In the genomic region with DNA sequence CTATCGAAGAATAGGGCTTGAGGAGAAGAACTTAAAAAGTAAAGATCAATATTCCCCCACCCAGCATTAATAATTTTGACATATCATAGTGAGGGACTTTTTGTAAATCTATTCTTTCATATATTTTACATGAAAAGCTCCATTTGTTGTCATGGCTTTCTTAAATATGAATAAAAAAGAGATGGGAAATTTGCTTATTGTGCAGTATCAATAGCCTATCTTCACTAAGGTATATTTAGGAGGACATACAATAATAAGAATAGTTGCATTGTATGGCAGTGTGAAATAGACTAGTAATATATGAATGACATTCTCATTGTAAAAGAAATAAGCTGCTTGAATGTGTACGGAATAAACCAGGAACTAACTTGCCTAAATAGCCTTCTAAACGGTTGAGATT, we compare ENCODE assay signal across 22 cellular contexts.
"Had no signal": no experiment of that assay in that cellular context is flagged by ENCODE, and none has a peak within 500 bp of the region (broad histone marks: within the 10 kb centered on the region; RNA-seq: fewer than 3 reads in every experiment).

No MANE protein-coding gene starts in this region.

- H3K27me3 Mint-ChIP-seq: activated CD4-positive, alpha-beta memory T cell treated with anti-CD3 and anti-CD28 coated beads for 36 hours; activated CD8-positive, alpha-beta memory T cell treated with anti-CD3 and anti-CD28 coated beads, Interleukin-2, amount 10 ng/mL, durations not matched to agents 7 days and 5 days; activated naive CD8-positive, alpha-beta T cell treated with anti-CD3 and anti-CD28 coated beads, Interleukin-2, amount 50 U/mL, for 24 hours; naive thymus-derived CD8-positive, alpha-beta T cell had no signal

- DNase-seq: activated CD4-positive, alpha-beta memory T cell treated with anti-CD3 and anti-CD28 coated beads for 36 hours; activated CD4-positive, alpha-beta T cell treated with anti-CD3 and anti-CD28 coated beads for 1 hour; activated CD8-positive, alpha-beta memory T cell treated with anti-CD3 and anti-CD28 coated beads, Interleukin-2, amount 10 ng/mL, durations not matched to agents 7 days and 5 days; activated naive CD4-positive, alpha-beta T cell treated with anti-CD3 and anti-CD28 coated beads for 36 hours; activated naive CD8-positive, alpha-beta T cell treated with anti-CD3 and anti-CD28 coated beads, Interleukin-2, amount 50 U/mL, for 24 hours; activated T-cell treated with anti-CD3 and anti-CD28 coated beads, Interleukin-2, amount 50 U/mL, for 1 hour; aorta; effector memory CD8-positive, alpha-beta T cell; head of caudate nucleus; left lung; mesenchymal stem cell; naive thymus-derived CD8-positive, alpha-beta T cell; stimulated activated CD4-positive, alpha-beta T cell treated with anti-CD3 and anti-CD28 coated beads, Interleukin-15, amount 100 ng/mL, for 24 hours; stimulated activated CD4-positive, alpha-beta T cell treated with anti-CD3 and anti-CD28 coated beads, Interleukin-4, amount 100 ng/mL, for 24 hours; stimulated activated naive CD4-positive, alpha-beta T cell treated with Interleukin-2 at 50 U/mL for 16 hours; substantia nigra; T-helper 9 cell had no signal

- H3K9me3 Mint-ChIP-seq: activated CD4-positive, alpha-beta memory T cell treated with anti-CD3 and anti-CD28 coated beads for 36 hours; activated naive CD4-positive, alpha-beta T cell treated with anti-CD3 and anti-CD28 coated beads for 36 hours; activated naive CD8-positive, alpha-beta T cell treated with anti-CD3 and anti-CD28 coated beads, Interleukin-2, amount 50 U/mL, for 24 hours; activated T-helper 2 cell treated with anti-CD3 and anti-CD28 coated beads, Interferon-gamma antibody, Interleukin-2, Interleukin-4, amounts not matched to agents 10 μg/mL and 5 μg/mL and 100 μg/mL, durations not matched to agents 14 hours and 24 hours and 36 hours; dendritic cell treated with granulocyte-macrophage colony-stimulating factor and Interleukin-4, amounts not matched to agents 40 ng/mL and 50 ng/mL, for 4 days; effector memory CD8-positive, alpha-beta T cell; naive thymus-derived CD8-positive, alpha-beta T cell had no signal

- H3K27ac ChIP-seq: left lung, neutrophil, tibial nerve, vagina had no signal

- H3K4me3 Mint-ChIP-seq: activated CD4-positive, alpha-beta memory T cell treated with anti-CD3 and anti-CD28 coated beads for 36 hours; activated CD8-positive, alpha-beta memory T cell treated with anti-CD3 and anti-CD28 coated beads, Interleukin-2, amount 10 ng/mL, durations not matched to agents 7 days and 5 days; activated naive CD4-positive, alpha-beta T cell treated with anti-CD3 and anti-CD28 coated beads for 36 hours; activated naive CD8-positive, alpha-beta T cell treated with anti-CD3 and anti-CD28 coated beads, Interleukin-2, amount 50 U/mL, for 24 hours; dendritic cell treated with granulocyte-macrophage colony-stimulating factor and Interleukin-4, amounts not matched to agents 40 ng/mL and 50 ng/mL, for 4 days; effector memory CD8-positive, alpha-beta T cell had no signal

- H3K36me3 Mint-ChIP-seq: activated CD4-positive, alpha-beta memory T cell treated with anti-CD3 and anti-CD28 coated beads for 36 hours; activated CD8-positive, alpha-beta memory T cell treated with anti-CD3 and anti-CD28 coated beads, Interleukin-2, amount 10 ng/mL, durations not matched to agents 7 days and 5 days; naive thymus-derived CD8-positive, alpha-beta T cell had no signal

- H3K4me3 ChIP-seq: left lung, tibial nerve, vagina had no signal

- ATAC-seq: activated CD8-positive, alpha-beta memory T cell treated with anti-CD3 and anti-CD28 coated beads, Interleukin-2, amount 10 ng/mL, durations not matched to agents 7 days and 5 days; activated naive CD8-positive, alpha-beta T cell treated with anti-CD3 and anti-CD28 coated beads, Interleukin-2, amount 50 U/mL, for 24 hours; effector memory CD8-positive, alpha-beta T cell; naive thymus-derived CD8-positive, alpha-beta T cell had no signal

- H3K27me3 ChIP-seq: left lung, neutrophil, tibial nerve, vagina had no signal

- H3K27ac Mint-ChIP-seq: activated CD4-positive, alpha-beta memory T cell treated with anti-CD3 and anti-CD28 coated beads for 36 hours; activated naive CD8-positive, alpha-beta T cell treated with anti-CD3 and anti-CD28 coated beads, Interleukin-2, amount 50 U/mL, for 24 hours; activated T-helper 2 cell treated with anti-CD3 and anti-CD28 coated beads, Interferon-gamma antibody, Interleukin-2, Interleukin-4, amounts not matched to agents 10 μg/mL and 5 μg/mL and 100 μg/mL, durations not matched to agents 14 hours and 24 hours and 36 hours; dendritic cell treated with granulocyte-macrophage colony-stimulating factor and Interleukin-4, amounts not matched to agents 40 ng/mL and 50 ng/mL, for 4 days had no signal

- H3K36me3 ChIP-seq: left lung, neutrophil, tibial nerve, vagina had no signal

- H3K9me3 ChIP-seq: left lung, neutrophil, tibial nerve, vagina had no signal
